ENCODE assay signal across 9 cellular contexts in genomic region chr12:65171870-65172269, GRCh38. TPM values are rescaled to one million over a fixed set of nuclear protein-coding genes. Genes with fewer than 3 reads are reported as not detected.
DNase-seq lines count a peak whose midpoint lies in the region; ATAC-seq and TF ChIP-seq lines count a peak whose summit lies in the region.
"Had no signal": no experiment of that assay in that cellular context is flagged by ENCODE, and none has a peak within 500 bp of the region (broad histone marks: within the 10 kb centered on the region; RNA-seq: fewer than 3 reads in every experiment).

No MANE protein-coding gene starts in this region.

- no peaks in the 10 kb centered on the region for H3F3A ChIP-seq in OCI-LY1 (ENCODE audit: insufficient read depth, low read length)

- H3K9ac ChIP-seq in OCI-LY1 (ENCODE audit: low read length) = peak overlapping the region; percentile 94
- peak overlapping the region; percentile 39 for H3K9ac ChIP-seq in endocrine pancreas (ENCODE audit: control insufficient read depth, insufficient read depth, low read length)

- H3K9me3 ChIP-seq in OCI-LY1 (ENCODE audit: low read length) (no peaks in the 10 kb centered on the region), endocrine pancreas (ENCODE audit: control insufficient read depth, low read length) (no peaks in the 10 kb centered on the region), psoas muscle (no peaks in the 10 kb centered on the region)

- H3K36me3 ChIP-seq in OCI-LY1 (ENCODE audit: insufficient read depth, low read length) = peaks cover 36% of the 10 kb centered on the region
- no peaks in the 10 kb centered on the region for H3K36me3 ChIP-seq in endocrine pancreas (ENCODE audit: control insufficient read depth, insufficient read depth, low read length)
- H3K36me3 ChIP-seq in psoas muscle (ENCODE audit: insufficient read depth in 1 of 2, low read depth in 1 of 2) = peaks cover 2 to 11% of the 10 kb centered on the region in 2 donors

- H3K4me1 ChIP-seq in OCI-LY1 (ENCODE audit: insufficient read depth, low read length, severe bottlenecking) (peaks cover 54% of the 10 kb centered on the region), endocrine pancreas (ENCODE audit: control insufficient read depth, insufficient read depth, low read length) (peaks cover 52% of the 10 kb centered on the region), psoas muscle (peaks cover 59% of the 10 kb centered on the region)

- no peak overlapping the region for H3K27ac ChIP-seq in OCI-LY1 (ENCODE audit: low read depth, low read length, poor library complexity, severe bottlenecking)
- no peak overlapping the region for H3K27ac ChIP-seq in psoas muscle

- ATAC-seq in psoas muscle (no peak), GM21447 (IDR thresholded peaks at IDR 0.05; ENCODE audit: unreplicated experiment) (no peak), GM21723 (IDR thresholded peaks at IDR 0.05; ENCODE audit: unreplicated experiment) (no peak), HG02623 (IDR thresholded peaks at IDR 0.05; ENCODE audit: unreplicated experiment) (no peak)

- intact Hi-C loops in psoas muscle (cut with DNase I) = loop anchor here in 1 of 2 donors (5.0 kb wide), 1 partner anchor 60 kb away; no protein-coding TSS in a partner anchor

- H3K79me2 ChIP-seq in OCI-LY1 (ENCODE audit: insufficient read depth, low read length) = peaks cover 60% of the 10 kb centered on the region

- no peak for TF ChIP-seq CTCF in GM12864 (IDR thresholded peaks at IDR 0.05; ENCODE audit: low read depth, low read length, missing control alignments)
- no peak for TF ChIP-seq CTCF in OCI-LY1 (IDR thresholded peaks at IDR 0.05; ENCODE audit: low read length)
- no peak for TF ChIP-seq CTCF in psoas muscle (IDR thresholded peaks at IDR 0.05)

- H3K27me3 ChIP-seq in OCI-LY1 (ENCODE audit: insufficient read depth, low read length) (no peaks in the 10 kb centered on the region), endocrine pancreas (ENCODE audit: control insufficient read depth, insufficient read depth, low read length) (no peaks in the 10 kb centered on the region), psoas muscle (ENCODE audit: insufficient read depth in 3 of 3, low read length in 2 of 3) (no peaks in the 10 kb centered on the region)

- H3K9me2 ChIP-seq in OCI-LY1 (ENCODE audit: low read depth, low read length) = no peaks in the 10 kb centered on the region

- no peak overlapping the region for H2AFZ ChIP-seq in OCI-LY1 (ENCODE audit: low read length)

- no peak for DNase-seq in GM12864 (ENCODE audit: low read depth)
- DNase-seq in psoas muscle = no peak
- DNase-seq in GM19240 (ENCODE audit: insufficient read length, low spot score) = no peak
- DNase-seq: cortex of kidney had no signal

- peak overlapping the region; percentile 85 for H3K4me3 ChIP-seq in GM12864 (ENCODE audit: low read depth, low read length)
- H3K4me3 ChIP-seq in OCI-LY1 (ENCODE audit: low read depth, low read length, poor library complexity, severe bottlenecking) = peak overlapping the region; percentile 92
- H3K4me3 ChIP-seq in endocrine pancreas (ENCODE audit: control insufficient read depth, insufficient read depth, low read length) = peak overlapping the region; percentile 99
- H3K4me3 ChIP-seq in psoas muscle = peak overlapping the region; percentile 86

- peak overlapping the region; percentile 99 for H3K4me2 ChIP-seq in OCI-LY1 (ENCODE audit: low read length)

- WGBS in psoas muscle, 3 donors = 67 to 73% (median 68%) methylated on average over 3 of the region's 3 CpGs

- no peaks in the 10 kb centered on the region for H4K20me1 ChIP-seq in OCI-LY1 (ENCODE audit: insufficient read depth, low read length)

RNA-seq across cellular contexts. Expression of gene LEMD3, which starts 2.5 kb away (rescaled TPM):
- 10 to 100 TPM; 10.4 to 17.1 (median 12.6) TPM for total RNA-seq in psoas muscle
- polyA plus RNA-seq in psoas muscle = 10 to 100 TPM in 1 of 3 donors, 1 to 10 TPM in 2; 5.4 to 10.1 (median 5.8) TPM

RNA-seq across cellular contexts. Expression of gene WIF1, which starts 50.8 kb away (rescaled TPM):
- total RNA-seq in psoas muscle = not detected
- under 1 TPM in 1 of 3 donors, not detected in 2; 0.03 TPM for polyA plus RNA-seq in psoas muscle
